In genomic region chr5:1315018-1315708, GRCh38 we compare ENCODE assay signal across 9 cellular contexts. TPM values are rescaled to one million over a fixed set of nuclear protein-coding genes. Genes with fewer than 3 reads are reported as not detected.
DNase-seq lines count a peak whose midpoint lies in the region; ATAC-seq, FAIRE-seq and TF ChIP-seq lines count a peak whose summit lies in the region.
"Had no signal": no experiment of that assay in that cellular context is flagged by ENCODE, and none has a peak within 500 bp of the region (broad histone marks: within the 10 kb centered on the region; RNA-seq: fewer than 3 reads in every experiment).

No MANE protein-coding gene starts in this region.

- H3K27me3 ChIP-seq in sigmoid colon: peaks cover 0 to 6% (median 4%) of the 10 kb centered on the region in 3 donors
- H3K27me3 ChIP-seq: SJCRH30 had no signal

- H3K27ac ChIP-seq in kidney (ENCODE audit: low read depth in 2 of 2, low read length in 2 of 2) (no peak overlapping the region), sigmoid colon (no peak overlapping the region)
- H3K27ac ChIP-seq: SJCRH30 had no signal

- peaks cover 0 to 5% of the 10 kb centered on the region in 2 donors for H3K4me1 ChIP-seq in kidney (ENCODE audit: control insufficient read depth in 1 of 2, insufficient read depth in 1 of 2, low read depth in 1 of 2, low read length in 2 of 2)
- H3K4me1 ChIP-seq in sigmoid colon: peaks cover 0 to 11% (median 10%) of the 10 kb centered on the region in 4 donors

- no peak for TF ChIP-seq POLR2A in sigmoid colon (IDR thresholded peaks at IDR 0.05)

- H3K4me3 ChIP-seq in kidney (ENCODE audit: low read length in 2 of 2) (no peak overlapping the region), sigmoid colon (no peak overlapping the region)
- H3K4me3 ChIP-seq: SJCRH30 had no signal

- TF ChIP-seq CTCF in kidney (IDR thresholded peaks at IDR 0.05; ENCODE audit: borderline replicate concordance, extremely low read depth, insufficient read depth) (no peak), sigmoid colon (IDR thresholded peaks at IDR 0.05) (no peak)

- no peak for DNase-seq in stimulated activated naive CD8-positive, alpha-beta T cell treated with anti-CD3 and anti-CD28 coated beads, Interleukin-15, Interleukin-2, amounts not matched to agents 100 U/mL and 50 U/mL, for 24 hours
- DNase-seq in RPMI8226: peak; percentile 15
- DNase-seq in kidney: peak; percentile 24
- no peak for DNase-seq in sigmoid colon
- no peak for DNase-seq in GOT3 (lab: John Stamatoyannopoulos, UW)
- no peak for DNase-seq in stimulated activated naive CD4-positive, alpha-beta T cell treated with Interleukin-2 at 50 U/mL for 16 hours (lab: John Stamatoyannopoulos, UW)
- no peak for DNase-seq in CD1c-positive myeloid dendritic cell (ENCODE audit: extremely low spot score)
- DNase-seq: SJCRH30 had no signal

- intact Hi-C loops in kidney (cut with DNase I): no loop called here
- intact Hi-C loops in sigmoid colon (cut with DNase I): no loop called here

- no peak for FAIRE-seq in kidney (lab: Jason Lieb, UNC)

- H3K27ac Mint-ChIP-seq in stimulated activated naive CD8-positive, alpha-beta T cell treated with anti-CD3 and anti-CD28 coated beads, Interleukin-15, Interleukin-2, amounts not matched to agents 100 ng/mL and 50 ng/mL, for 24 hours: no peak overlapping the region

- peaks cover 67% of the 10 kb centered on the region for H3K4me1 Mint-ChIP-seq in stimulated activated naive CD8-positive, alpha-beta T cell treated with anti-CD3 and anti-CD28 coated beads, Interleukin-15, Interleukin-2, amounts not matched to agents 100 ng/mL and 50 ng/mL, for 24 hours (ENCODE audit: low read depth)

- H3K36me3 ChIP-seq in kidney (ENCODE audit: control insufficient read depth in 1 of 2, insufficient read depth in 2 of 2, low read length in 2 of 2): peaks cover 9 to 19% of the 10 kb centered on the region in 2 donors
- H3K36me3 ChIP-seq in sigmoid colon: peaks cover 0 to 31% (median 28%) of the 10 kb centered on the region in 4 donors
- H3K36me3 ChIP-seq: SJCRH30 had no signal

- no peaks in the 10 kb centered on the region for H3K9me3 Mint-ChIP-seq in stimulated activated naive CD8-positive, alpha-beta T cell treated with anti-CD3 and anti-CD28 coated beads, Interleukin-15, Interleukin-2, amounts not matched to agents 100 ng/mL and 50 ng/mL, for 24 hours

- H3K9ac ChIP-seq in kidney (ENCODE audit: low read length in 2 of 2): no peak overlapping the region

- H3K4me3 Mint-ChIP-seq in stimulated activated naive CD8-positive, alpha-beta T cell treated with anti-CD3 and anti-CD28 coated beads, Interleukin-15, Interleukin-2, amounts not matched to agents 100 ng/mL and 50 ng/mL, for 24 hours: peak overlapping the region; percentile 58

- ATAC-seq in stimulated activated naive CD8-positive, alpha-beta T cell treated with anti-CD3 and anti-CD28 coated beads, Interleukin-15, Interleukin-2, amounts not matched to agents 100 U/mL and 50 U/mL, for 24 hours: no peak

- 43 to 56% methylated on average over 13 of the region's 13 CpGs for WGBS in sigmoid colon, 2 donors

- peaks cover 27% of the 10 kb centered on the region for H3K36me3 Mint-ChIP-seq in stimulated activated naive CD8-positive, alpha-beta T cell treated with anti-CD3 and anti-CD28 coated beads, Interleukin-15, Interleukin-2, amounts not matched to agents 100 ng/mL and 50 ng/mL, for 24 hours (ENCODE audit: low read depth)

- TF ChIP-seq EP300 in sigmoid colon (IDR thresholded peaks at IDR 0.05): no peak

- H3K9me3 ChIP-seq in kidney (ENCODE audit: control insufficient read depth in 1 of 2, low read length in 2 of 2) (no peaks in the 10 kb centered on the region), sigmoid colon (no peaks in the 10 kb centered on the region)
- H3K9me3 ChIP-seq: SJCRH30 had no signal

- H3K27me3 Mint-ChIP-seq in stimulated activated naive CD8-positive, alpha-beta T cell treated with anti-CD3 and anti-CD28 coated beads, Interleukin-15, Interleukin-2, amounts not matched to agents 100 ng/mL and 50 ng/mL, for 24 hours: no peaks in the 10 kb centered on the region

RNA-seq across cellular contexts. Expression of gene TERT, which starts 20.3 kb away (rescaled TPM):
- total RNA-seq in kidney (0.91 TPM), sigmoid colon (not detected)
- polyA plus RNA-seq in kidney (ENCODE audit: insufficient read depth, low read depth, low replicate concordance) (not detected), sigmoid colon (1 to 10 TPM in 1 of 3 donors, not detected in 2; 2.9 TPM)
- total RNA-seq: SJCRH30 had no signal

RNA-seq across cellular contexts. Expression of gene CLPTM1L, which starts 29.7 kb away (rescaled TPM):
- 96.6 TPM for total RNA-seq in kidney
- polyA plus RNA-seq in kidney (ENCODE audit: insufficient read depth, low read depth, low replicate concordance): 135 TPM
- 10 to 100 TPM; 49.5 to 67.8 (median 58.9) TPM for total RNA-seq in sigmoid colon
- polyA plus RNA-seq in sigmoid colon: 10 to 100 TPM; 33.1 to 90.5 (median 33.6) TPM

Comparison
In these comparisons a context has a peak if more than half of its experiments do, and no peak if none do; other contexts are left out.
1. DNase-seq: peak in RPMI8226 (single experiment) and kidney (single experiment); none in stimulated activated naive CD8-positive, alpha-beta T cell treated with anti-CD3 and anti-CD28 coated beads, Interleukin-15, Interleukin-2, amounts not matched to agents 100 U/mL and 50 U/mL, for 24 hours (single experiment), sigmoid colon (single experiment), GOT3 (single experiment), stimulated activated naive CD4-positive, alpha-beta T cell treated with Interleukin-2 at 50 U/mL for 16 hours (single experiment) and CD1c-positive myeloid dendritic cell (single experiment).